Comparison of ENCODE assay signal across 1 cellular context in genomic region chr4:47002593-47002992, GRCh38.
TF ChIP-seq lines count a peak whose summit lies in the region.

No MANE protein-coding gene starts in this region.

TF ChIP-seq in HepG2, 621 proteins besides CTCF, POLR2A, EP300 and RAD21:
- TF ChIP-seq TFDP1 (CRISPR knock-in tag; IDR thresholded peaks at IDR 0.05; ENCODE audit: borderline replicate concordance) (no peak), ZNF670 (CRISPR knock-in tag; IDR thresholded peaks at IDR 0.05; ENCODE audit: borderline replicate concordance) (no peak), SOX5 (CRISPR knock-in tag; IDR thresholded peaks at IDR 0.05; ENCODE audit: borderline replicate concordance) (no peak), NFKB2 (CRISPR knock-in tag; IDR thresholded peaks at IDR 0.05; ENCODE audit: borderline replicate concordance) (no peak), ZNF501 (CRISPR knock-in tag; IDR thresholded peaks at IDR 0.05) (no peak), SAP130 (CRISPR knock-in tag; IDR thresholded peaks at IDR 0.05; ENCODE audit: low read depth) (no peak), PREB (CRISPR knock-in tag; IDR thresholded peaks at IDR 0.05) (no peak), NKX3-1 (CRISPR knock-in tag; IDR thresholded peaks at IDR 0.05) (no peak), ZNF343 (CRISPR knock-in tag; IDR thresholded peaks at IDR 0.05) (no peak), ZNF576 (CRISPR knock-in tag; IDR thresholded peaks at IDR 0.05) (no peak), RAD51 (IDR thresholded peaks at IDR 0.05; ENCODE audit: borderline replicate concordance) (no peak), ZNF143 (CRISPR knock-in tag; IDR thresholded peaks at IDR 0.05) (no peak), SIX4 (CRISPR knock-in tag; IDR thresholded peaks at IDR 0.05) (no peak)
